In genomic region chr6:136586295-136586694, GRCh38 we compare ENCODE assay signal across 13 cellular contexts. TPM values are rescaled to one million over a fixed set of nuclear protein-coding genes. Genes with fewer than 3 reads are reported as not detected.
DNase-seq lines count a peak whose midpoint lies in the region; ATAC-seq, FAIRE-seq and TF ChIP-seq lines count a peak whose summit lies in the region.
"Had no signal": no experiment of that assay in that cellular context is flagged by ENCODE, and none has a peak within 500 bp of the region (broad histone marks: within the 10 kb centered on the region; RNA-seq: fewer than 3 reads in every experiment).

No MANE protein-coding gene starts in this region.

- FAIRE-seq in bronchial epithelial cell (lab: Jason Lieb, UNC) = no peak

- peaks cover 6% of the 10 kb centered on the region for H3K4me1 Mint-ChIP-seq in activated CD4-positive, alpha-beta memory T cell treated with anti-CD3 and anti-CD28 coated beads, Interleukin-2, amount 10 ng/mL, durations not matched to agents 7 days and 5 days
- peaks cover 3% of the 10 kb centered on the region for H3K4me1 Mint-ChIP-seq in activated CD4-positive, alpha-beta memory T cell treated with anti-CD3 and anti-CD28 coated beads for 36 hours (ENCODE audit: low read depth)
- H3K4me1 Mint-ChIP-seq in T-helper 17 cell = peaks cover 9% of the 10 kb centered on the region
- H3K4me1 Mint-ChIP-seq: central memory CD8-positive, alpha-beta T cell had no signal

- H3K27ac Mint-ChIP-seq in activated CD4-positive, alpha-beta memory T cell treated with anti-CD3 and anti-CD28 coated beads, Interleukin-2, amount 10 ng/mL, durations not matched to agents 7 days and 5 days = peak overlapping the region; percentile 48
- no peak overlapping the region for H3K27ac Mint-ChIP-seq in activated CD4-positive, alpha-beta memory T cell treated with anti-CD3 and anti-CD28 coated beads for 36 hours
- no peak overlapping the region for H3K27ac Mint-ChIP-seq in T-helper 17 cell

- no peaks in the 10 kb centered on the region for H3K9me3 ChIP-seq in uterus
- no peaks in the 10 kb centered on the region for H3K9me3 ChIP-seq in T-helper 17 cell (ENCODE audit: control insufficient read depth, low read length, poor library complexity, severe bottlenecking)

- H3K36me3 ChIP-seq in bronchial epithelial cell (ENCODE audit: control insufficient read depth, insufficient read depth, low read length) (no peaks in the 10 kb centered on the region), uterus (no peaks in the 10 kb centered on the region)

- TF ChIP-seq POLR2A in uterus (IDR thresholded peaks at IDR 0.05) = peak in 1 of 2 donors; percentile 41

- no peaks in the 10 kb centered on the region for H3K27me3 Mint-ChIP-seq in activated CD4-positive, alpha-beta memory T cell treated with anti-CD3 and anti-CD28 coated beads, Interleukin-2, amount 10 ng/mL, durations not matched to agents 7 days and 5 days
- no peaks in the 10 kb centered on the region for H3K27me3 Mint-ChIP-seq in activated CD4-positive, alpha-beta memory T cell treated with anti-CD3 and anti-CD28 coated beads for 36 hours
- H3K27me3 Mint-ChIP-seq in T-helper 17 cell = no peaks in the 10 kb centered on the region
- H3K27me3 Mint-ChIP-seq: central memory CD8-positive, alpha-beta T cell had no signal

- POLR2A ChIA-PET in activated CD4-positive, alpha-beta memory T cell treated with anti-CD3 and anti-CD28 coated beads, Interleukin-2, amount 10 ng/mL, durations not matched to agents 7 days and 5 days (lab: Charles Lee) = interaction anchor here (0.9 kb wide), 1 partner anchor 206 kb away, joined by 3 read pairs; the partner anchor contains the start of gene MAP3K5
- POLR2A ChIA-PET in activated CD4-positive, alpha-beta memory T cell treated with anti-CD3 and anti-CD28 coated beads for 36 hours (lab: Charles Lee) = no interaction called here

- H3K4me3 ChIP-seq in bronchial epithelial cell (ENCODE audit: low read depth, low read length) = no peak overlapping the region
- H3K4me3 ChIP-seq in uterus = no peak overlapping the region

- peaks cover 62% of the 10 kb centered on the region for H3K36me3 Mint-ChIP-seq in activated CD4-positive, alpha-beta memory T cell treated with anti-CD3 and anti-CD28 coated beads, Interleukin-2, amount 10 ng/mL, durations not matched to agents 7 days and 5 days (ENCODE audit: low read depth)
- peaks cover 30% of the 10 kb centered on the region for H3K36me3 Mint-ChIP-seq in activated CD4-positive, alpha-beta memory T cell treated with anti-CD3 and anti-CD28 coated beads for 36 hours
- H3K36me3 Mint-ChIP-seq in T-helper 17 cell (ENCODE audit: low read depth) = peaks cover 14% of the 10 kb centered on the region

- TF ChIP-seq CTCF in bronchial epithelial cell (IDR thresholded peaks at IDR 0.05; ENCODE audit: insufficient read depth, low read length, severe bottlenecking) (no peak), uterus (IDR thresholded peaks at IDR 0.05) (no peak)

- no peak overlapping the region for H3K4me3 Mint-ChIP-seq in activated CD4-positive, alpha-beta memory T cell treated with anti-CD3 and anti-CD28 coated beads, Interleukin-2, amount 10 ng/mL, durations not matched to agents 7 days and 5 days
- H3K4me3 Mint-ChIP-seq in activated CD4-positive, alpha-beta memory T cell treated with anti-CD3 and anti-CD28 coated beads for 36 hours = no peak overlapping the region
- no peak overlapping the region for H3K4me3 Mint-ChIP-seq in T-helper 17 cell
- H3K4me3 Mint-ChIP-seq: central memory CD8-positive, alpha-beta T cell had no signal

- DNase-seq in activated CD4-positive, alpha-beta memory T cell treated with anti-CD3 and anti-CD28 coated beads, Interleukin-2, amount 10 ng/mL, durations not matched to agents 7 days and 5 days = no peak
- no peak for DNase-seq in activated CD4-positive, alpha-beta memory T cell treated with anti-CD3 and anti-CD28 coated beads for 36 hours
- DNase-seq in bronchial epithelial cell (ENCODE audit: low read depth) = peak; percentile 65
- peak; percentile 8 for DNase-seq in kidney glomerular epithelial cell (lab: John Stamatoyannopoulos, UW)
- DNase-seq in uterus = peak in 1 of 2 donors; percentile 54
- no peak for DNase-seq in NCI-H2029 treated with DMSO at 0.1 percent for 48 hours (lab: John Stamatoyannopoulos, UW)
- no peak for DNase-seq in NOMO-1 treated with dmso at 0.1 percent for 144 hours (lab: John Stamatoyannopoulos, UW; ENCODE audit: unreplicated experiment)
- DNase-seq in T-helper 17 cell = no peak
- DNase-seq: activated CD4-positive, alpha-beta T cell treated with anti-CD3 and anti-CD28 coated beads, Interleukin-2, amount 50 U/mL, for 1 hour; AML-193; NCI-H1105 treated with DMSO at 0.1 percent for 48 hours; stimulated activated naive CD8-positive, alpha-beta T cell treated with anti-CD3 and anti-CD28 coated beads, Interleukin-15, Interleukin-2, amounts not matched to agents 100 U/mL and 50 U/mL, for 24 hours had no signal

- no peaks in the 10 kb centered on the region for H3K27me3 ChIP-seq in bronchial epithelial cell (ENCODE audit: control insufficient read depth, insufficient read depth, low read length)
- H3K27me3 ChIP-seq in uterus = no peaks in the 10 kb centered on the region

- intact Hi-C loops in activated CD4-positive, alpha-beta memory T cell treated with anti-CD3 and anti-CD28 coated beads for 36 hours (cut with micrococcal nuclease) = no loop called here
- intact Hi-C loops in uterus (cut with DNase I; ENCODE audit: low total_unique reads) = no loop called here

- H3K9me3 Mint-ChIP-seq in activated CD4-positive, alpha-beta memory T cell treated with anti-CD3 and anti-CD28 coated beads, Interleukin-2, amount 10 ng/mL, durations not matched to agents 7 days and 5 days = peaks cover 3% of the 10 kb centered on the region
- H3K9me3 Mint-ChIP-seq in activated CD4-positive, alpha-beta memory T cell treated with anti-CD3 and anti-CD28 coated beads for 36 hours = peaks cover 3% of the 10 kb centered on the region
- H3K9me3 Mint-ChIP-seq: central memory CD8-positive, alpha-beta T cell had no signal

- H3K4me1 ChIP-seq in uterus = peaks cover 0 to 4% of the 10 kb centered on the region in 2 donors

- peak overlapping the region; percentile 75 to 80 for H3K27ac ChIP-seq in uterus

- CTCF ChIA-PET in activated CD4-positive, alpha-beta memory T cell treated with anti-CD3 and anti-CD28 coated beads, Interleukin-2, amount 10 ng/mL, durations not matched to agents 7 days and 5 days (lab: Charles Lee) = interaction anchor here (2.8 kb wide), 1 partner anchor 206 kb away, joined by 12 read pairs; the partner anchor contains the start of gene MAP3K5
- CTCF ChIA-PET in activated CD4-positive, alpha-beta memory T cell treated with anti-CD3 and anti-CD28 coated beads for 36 hours (lab: Charles Lee) = no interaction called here

- ATAC-seq in T-helper 17 cell = no peak
- ATAC-seq: stimulated activated naive CD8-positive, alpha-beta T cell treated with anti-CD3 and anti-CD28 coated beads, Interleukin-15, Interleukin-2, amounts not matched to agents 100 U/mL and 50 U/mL, for 24 hours had no signal

RNA-seq across cellular contexts. Expression of gene MAP7, which starts 36.1 kb away (rescaled TPM):
- total RNA-seq in activated CD4-positive, alpha-beta memory T cell treated with anti-CD3 and anti-CD28 coated beads, Interleukin-2, amount 10 ng/mL, durations not matched to agents 7 days and 5 days = 1 to 10 TPM; 1.4 to 1.8 TPM
- 1 to 10 TPM; 1.2 to 1.3 TPM for total RNA-seq in activated CD4-positive, alpha-beta memory T cell treated with anti-CD3 and anti-CD28 coated beads for 36 hours
- total RNA-seq in bronchial epithelial cell (30.8 and 50.4 TPM in 2 replicates), uterus (1 to 10 TPM in 2 of 4 donors, under 1 TPM in 2; 0.29 to 6.8 (median 1.1) TPM), T-helper 17 cell (under 1 TPM; 0.26 to 0.27 TPM)

Comparison
In these comparisons a context has a peak if more than half of its experiments do, and no peak if none do; other contexts are left out.
1. DNase-seq: peak in bronchial epithelial cell (single experiment) and kidney glomerular epithelial cell (single experiment); none in activated CD4-positive, alpha-beta memory T cell treated with anti-CD3 and anti-CD28 coated beads, Interleukin-2, amount 10 ng/mL, durations not matched to agents 7 days and 5 days (single experiment), activated CD4-positive, alpha-beta memory T cell treated with anti-CD3 and anti-CD28 coated beads for 36 hours (single experiment), NCI-H2029 treated with DMSO at 0.1 percent for 48 hours (single experiment), NOMO-1 treated with dmso at 0.1 percent for 144 hours (single experiment) and T-helper 17 cell (0 of 3).